In genomic region chr12:92574046-92574783, GRCh38 we compare ENCODE assay signal across 8 cellular contexts.
A peak's percentile ranks its signal among the peaks of the same experiment; 100 is the strongest.
DNase-seq lines count a peak whose midpoint lies in the region; ATAC-seq and TF ChIP-seq lines count a peak whose summit lies in the region.

No MANE protein-coding gene starts in this region.

- no peak for ATAC-seq in HG03442 (IDR thresholded peaks at IDR 0.05; ENCODE audit: unreplicated experiment)
- no peak for ATAC-seq in HG03520 (IDR thresholded peaks at IDR 0.05; ENCODE audit: unreplicated experiment)

- DNase-seq in stimulated activated CD4-positive, alpha-beta T cell treated with anti-CD3 and anti-CD28 coated beads, Interleukin-2, amount 100 ng/mL, for 4 hours (ENCODE audit: low read depth) = peak; percentile 13
- DNase-seq in stimulated activated CD4-positive, alpha-beta T cell treated with anti-CD3 and anti-CD28 coated beads, Interleukin-4, amount 100 ng/mL, for 1 hour = no peak
- peak; percentile 14 for DNase-seq in NCI-H774 (lab: John Stamatoyannopoulos, UW)
- DNase-seq in epithelial cell of esophagus (ENCODE audit: low read depth) = peak; percentile 68
- no peak for DNase-seq in stimulated activated naive CD4-positive, alpha-beta T cell treated with Interleukin-2 at 50 U/mL for 16 hours (lab: John Stamatoyannopoulos, UW)
- no peak for DNase-seq in DMS79 treated with DMSO at 0.1 percent for 48 hours (lab: John Stamatoyannopoulos, UW)

- peak; percentile 65 for TF ChIP-seq CTCF in epithelial cell of esophagus (IDR thresholded peaks at IDR 0.05; ENCODE audit: insufficient read depth, low read depth, low read length, missing control alignments)

- H3K4me3 ChIP-seq in epithelial cell of esophagus (ENCODE audit: low read length) = no peak overlapping the region

Comparison
In these comparisons a context has a peak if more than half of its experiments do, and no peak if none do; other contexts are left out.
1. DNase-seq: peak in stimulated activated CD4-positive, alpha-beta T cell treated with anti-CD3 and anti-CD28 coated beads, Interleukin-2, amount 100 ng/mL, for 4 hours (single experiment), NCI-H774 (single experiment) and epithelial cell of esophagus (single experiment); none in stimulated activated CD4-positive, alpha-beta T cell treated with anti-CD3 and anti-CD28 coated beads, Interleukin-4, amount 100 ng/mL, for 1 hour (single experiment), stimulated activated naive CD4-positive, alpha-beta T cell treated with Interleukin-2 at 50 U/mL for 16 hours (single experiment) and DMS79 treated with DMSO at 0.1 percent for 48 hours (single experiment).